1 cellular context compared by ENCODE assay signal in genomic region chr5:177022386-177023246, GRCh38.
A peak's percentile ranks its signal among the peaks of the same experiment; 100 is the strongest.
TF ChIP-seq lines count a peak whose summit lies in the region.

ZNF346 (plus strand) TSS chr5:177022696; CDS start chr5:177022739, 43 bp downstream.

TF ChIP-seq in HEK293, 187 proteins besides CTCF, POLR2A, EP300 and RAD21 (continued from another document and continues in another):
- TF ChIP-seq GLIS2 (tag by site-specific recombination; IDR thresholded peaks at IDR 0.05) (peak; percentile 69; the same call in 1 of the 2 replicates), PRDM4 (tag by site-specific recombination; IDR thresholded peaks at IDR 0.05) (0 out of 2 replicates have a peak, but pooled peaks have one; percentile 11), ZNF561 (tag by site-specific recombination; IDR thresholded peaks at IDR 0.05; ENCODE audit: borderline replicate concordance) (peak; percentile 86), YY1 (tag by site-specific recombination; IDR thresholded peaks at IDR 0.05) (peak; percentile 95), ZNF24 (tag by site-specific recombination; IDR thresholded peaks at IDR 0.05) (no peak), ZNF214 (tag by site-specific recombination; IDR thresholded peaks at IDR 0.05; ENCODE audit: borderline replicate concordance) (no peak), ZNF311 (tag by site-specific recombination; IDR thresholded peaks at IDR 0.05; ENCODE audit: borderline replicate concordance) (no peak), ZNF596 (tag by site-specific recombination; IDR thresholded peaks at IDR 0.05) (no peak), ZBTB11 (tag by site-specific recombination; conservative IDR thresholded peaks at IDR 0.05; ENCODE audit: low read depth) (peak; percentile 36; the same call in 1 of the 2 replicates), ZNF701 (tag by site-specific recombination; IDR thresholded peaks at IDR 0.05) (no peak), ZNF239 (tag by site-specific recombination; IDR thresholded peaks at IDR 0.05) (no peak), ZNF174 (tag by site-specific recombination; IDR thresholded peaks at IDR 0.05) (no peak), ZNF580 (tag by site-specific recombination; IDR thresholded peaks at IDR 0.05) (peak; percentile 83), ZNF610 (tag by site-specific recombination; IDR thresholded peaks at IDR 0.05; ENCODE audit: borderline replicate concordance) (peak; percentile 38; the same call in 1 of the 2 replicates), EGR2 (tag by site-specific recombination; IDR thresholded peaks at IDR 0.05; ENCODE audit: low read depth) (no peak), ZNF223 (tag by site-specific recombination; IDR thresholded peaks at IDR 0.05) (no peak), ZNF133 (tag by site-specific recombination; IDR thresholded peaks at IDR 0.05) (no peak), ZNF112 (tag by site-specific recombination; IDR thresholded peaks at IDR 0.05) (no peak), ZIC2 (tag by site-specific recombination; IDR thresholded peaks at IDR 0.05) (peak; percentile 49; the same call in 1 of the 2 replicates), ZNF274 (IDR thresholded peaks at IDR 0.05; ENCODE audit: low read length) (no peak), ZNF274 (tag by site-specific recombination; IDR thresholded peaks at IDR 0.05; ENCODE audit: borderline replicate concordance) (no peak), ZNF366 (tag by site-specific recombination; conservative IDR thresholded peaks at IDR 0.05) (no peak), GLIS1 (tag by site-specific recombination; IDR thresholded peaks at IDR 0.05) (peak; percentile 27; the same call in 1 of the 2 replicates), ZNF292 (tag by site-specific recombination; IDR thresholded peaks at IDR 0.05; ENCODE audit: borderline replicate concordance, low read depth) (0 out of 2 replicates have a peak, but pooled peaks have one; percentile 26), ZNF645 (tag by site-specific recombination; IDR thresholded peaks at IDR 0.05) (peak; percentile 78; the same call in 1 of the 2 replicates), ZNF623 (tag by site-specific recombination; IDR thresholded peaks at IDR 0.05) (no peak), IKZF3 (tag by site-specific recombination; IDR thresholded peaks at IDR 0.05) (no peak), ZNF335 (tag by site-specific recombination; conservative IDR thresholded peaks at IDR 0.05) (peak; percentile 85), HOXC10 (CRISPR knock-in tag; IDR thresholded peaks at IDR 0.05) (no peak), BCL6B (tag by site-specific recombination; IDR thresholded peaks at IDR 0.05) (no peak), ZNF792 (tag by site-specific recombination; IDR thresholded peaks at IDR 0.05) (no peak), ZNF624 (tag by site-specific recombination; IDR thresholded peaks at IDR 0.05) (no peak), ZNF501 (tag by site-specific recombination; IDR thresholded peaks at IDR 0.05) (peak; percentile 94), HOXA7 (CRISPR knock-in tag; IDR thresholded peaks at IDR 0.05; ENCODE audit: borderline replicate concordance) (no peak), ZNF121 (tag by site-specific recombination; IDR thresholded peaks at IDR 0.05) (no peak), ZNF426 (tag by site-specific recombination; IDR thresholded peaks at IDR 0.05) (no peak), BCL11B (tag by site-specific recombination; IDR thresholded peaks at IDR 0.05; ENCODE audit: low read depth) (no peak), HOXD13 (CRISPR knock-in tag; IDR thresholded peaks at IDR 0.05; ENCODE audit: borderline replicate concordance) (no peak), ZNF211 (tag by site-specific recombination; IDR thresholded peaks at IDR 0.05; ENCODE audit: low read depth) (no peak), ZFP37 (tag by site-specific recombination; IDR thresholded peaks at IDR 0.05) (peak; percentile 79), ZBTB49 (tag by site-specific recombination; IDR thresholded peaks at IDR 0.05; ENCODE audit: low read depth) (no peak), MEIS1 (CRISPR knock-in tag; IDR thresholded peaks at IDR 0.05; ENCODE audit: borderline replicate concordance) (no peak; the same call in 1 of the 2 replicates), ZNF48 (tag by site-specific recombination; IDR thresholded peaks at IDR 0.05) (no peak), KLF7 (tag by site-specific recombination; IDR thresholded peaks at IDR 0.05; ENCODE audit: borderline replicate concordance) (no peak), SETDB1 (IDR thresholded peaks at IDR 0.05; ENCODE audit: insufficient read length, low read length) (no peak), REST (tag by site-specific recombination; IDR thresholded peaks at IDR 0.05) (no peak), ZNF558 (tag by site-specific recombination; IDR thresholded peaks at IDR 0.05) (no peak), RBAK (tag by site-specific recombination; IDR thresholded peaks at IDR 0.05) (no peak), ZNF510 (tag by site-specific recombination; IDR thresholded peaks at IDR 0.05; ENCODE audit: insufficient replicate concordance) (no peak), ZNF23 (tag by site-specific recombination; IDR thresholded peaks at IDR 0.05; ENCODE audit: borderline replicate concordance) (no peak), SCRT2 (tag by site-specific recombination; IDR thresholded peaks at IDR 0.05) (peak; percentile 66), ZBTB48 (tag by site-specific recombination; IDR thresholded peaks at IDR 0.05) (peak; percentile 87; the same call in 1 of the 2 replicates), ZNF221 (tag by site-specific recombination; IDR thresholded peaks at IDR 0.05; ENCODE audit: borderline replicate concordance) (no peak), ZNF791 (tag by site-specific recombination; IDR thresholded peaks at IDR 0.05) (no peak), ZNF324 (tag by site-specific recombination; IDR thresholded peaks at IDR 0.05) (peak; percentile 84), ZBTB17 (tag by site-specific recombination; IDR thresholded peaks at IDR 0.05) (no peak), ZNF768 (tag by site-specific recombination; IDR thresholded peaks at IDR 0.05) (no peak), ELK4 (IDR thresholded peaks at IDR 0.05; ENCODE audit: borderline replicate concordance, low read depth, low read length) (no peak)
